1 cellular context compared by ENCODE assay signal in the genomic region with DNA sequence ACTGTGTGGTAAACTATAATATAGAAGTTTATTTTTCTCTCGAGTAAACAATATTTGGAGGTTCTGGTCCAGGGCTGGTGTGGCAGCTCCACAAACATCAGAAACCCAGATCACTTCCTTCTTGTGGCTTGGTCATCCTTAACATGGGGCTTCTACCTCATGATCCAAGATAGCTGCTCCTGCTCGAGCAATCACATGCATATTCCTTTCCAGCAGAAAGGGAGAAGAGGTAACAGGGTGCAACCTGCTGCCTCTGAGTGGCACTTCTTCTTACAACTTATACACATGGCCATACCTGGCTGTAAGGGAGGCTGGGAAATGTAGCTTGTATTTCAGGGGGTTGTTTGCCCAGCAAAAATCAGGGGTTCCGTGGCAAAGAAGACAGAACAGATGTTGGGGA.
TF ChIP-seq lines count a peak whose summit lies in the region.

No MANE protein-coding gene starts in this region.

TF ChIP-seq in HCT116, 20 proteins besides CTCF, POLR2A, EP300 and RAD21 (continued from another document):
- TF ChIP-seq REST (IDR thresholded peaks at IDR 0.05; ENCODE audit: low read depth) (no peak), FOSL1 (IDR thresholded peaks at IDR 0.05; ENCODE audit: low read depth) (no peak), YY1 (IDR thresholded peaks at IDR 0.05; ENCODE audit: extremely low read depth, insufficient replicate concordance, low read depth, low read length) (no peak), ZFX (IDR thresholded peaks at IDR 0.05) (no peak), SP1 (IDR thresholded peaks at IDR 0.05; ENCODE audit: low read depth) (no peak), TCF7L2 (IDR thresholded peaks at IDR 0.05; ENCODE audit: borderline replicate concordance, extremely low read depth, insufficient read depth, insufficient read length) (no peak)
- TF ChIP-seq, protein P1, sequence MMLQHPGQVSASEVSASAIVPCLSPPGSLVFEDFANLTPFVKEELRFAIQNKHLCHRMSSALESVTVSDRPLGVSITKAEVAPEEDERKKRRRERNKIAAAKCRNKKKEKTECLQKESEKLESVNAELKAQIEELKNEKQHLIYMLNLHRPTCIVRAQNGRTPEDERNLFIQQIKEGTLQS (IDR thresholded peaks at IDR 0.05), result no peak
